In genomic region chr4:6422866-6423265, GRCh38 we compare ENCODE assay signal across 10 cellular contexts. TPM values are rescaled to one million over a fixed set of nuclear protein-coding genes. Genes with fewer than 3 reads are reported as not detected.
"Had no signal": no experiment of that assay in that cellular context is flagged by ENCODE, and none has a peak within 500 bp of the region (broad histone marks: within the 10 kb centered on the region; RNA-seq: fewer than 3 reads in every experiment).

No MANE protein-coding gene starts in this region.

- H3K4me3 Mint-ChIP-seq: GM23338, H9, HFFc6, IgD-negative memory B cell had no signal

- DNase-seq: H9, HCEC 1CT, HFFc6, KBM-7 had no signal

- H3K27ac Mint-ChIP-seq: GM23338, H9, HFFc6, IgD-negative memory B cell had no signal

- H3K4me3 ChIP-seq: GM23338 had no signal

- FAIRE-seq: H1, H54, HepG2 had no signal

- ATAC-seq: GM23338, HepG2 had no signal

- H3K9me3 Mint-ChIP-seq: GM23338, H9, HFFc6 had no signal

- H3K36me3 Mint-ChIP-seq: IgD-negative memory B cell had no signal

- H3K27ac ChIP-seq: HL-60 had no signal

- H3K4me1 Mint-ChIP-seq: GM23338, H9 had no signal

RNA-seq across cellular contexts. Expression of gene PPP2R2C, which starts 49.5 kb away (rescaled TPM):
- polyA plus RNA-seq: IgD-negative memory B cell had no signal
